Comparison of ENCODE assay signal across 10 cellular contexts in the genomic region with DNA sequence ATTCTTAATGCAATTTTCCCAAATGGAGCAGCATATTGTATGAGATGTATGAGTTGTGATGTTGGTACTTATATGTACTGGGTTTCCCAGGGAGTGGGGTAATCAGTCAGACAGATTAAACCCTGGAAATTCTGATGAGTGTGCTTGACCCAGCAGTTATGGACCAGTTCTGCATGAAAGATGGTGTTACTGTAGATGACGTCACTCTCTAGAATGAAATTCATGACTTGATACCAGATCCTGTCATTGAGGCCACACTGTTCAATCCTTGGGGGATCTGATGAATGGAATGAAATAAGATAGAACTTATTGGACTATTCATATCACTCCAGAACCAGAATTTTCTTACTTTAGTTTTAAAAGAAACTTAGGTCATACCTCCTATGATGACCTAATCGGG.
"Had no signal": no experiment of that assay in that cellular context is flagged by ENCODE, and none has a peak within 500 bp of the region (broad histone marks: within the 10 kb centered on the region; RNA-seq: fewer than 3 reads in every experiment).

No MANE protein-coding gene starts in this region.

- H3K4me2 ChIP-seq: GM23338 had no signal

- ATAC-seq: GM23338, HCT116 had no signal

- DNase-seq: GM23248, GOT3, H7, H9, HCEC 1CT, HFFc6 had no signal

- H3K27ac ChIP-seq: GM23248 had no signal

- H3K9ac ChIP-seq: GM23248 had no signal

- H3K4me3 ChIP-seq: GM23248, GM23338, HAP-1 had no signal

- FAIRE-seq: H54 had no signal

- H3K4me1 ChIP-seq: HAP-1 had no signal

- H3K9me3 ChIP-seq: HAP-1 had no signal

- H3K36me3 ChIP-seq: HAP-1 had no signal

- H2AFZ ChIP-seq: GM23248, GM23338 had no signal
